In genomic region chr11:362642-363442, GRCh38 we compare ENCODE assay signal across 10 cellular contexts. TPM values are rescaled to one million over a fixed set of nuclear protein-coding genes. Genes with fewer than 3 reads are reported as not detected.
"Had no signal": no experiment of that assay in that cellular context is flagged by ENCODE, and none has a peak within 500 bp of the region (broad histone marks: within the 10 kb centered on the region; RNA-seq: fewer than 3 reads in every experiment).

No MANE protein-coding gene starts in this region.

- ATAC-seq: activated naive CD4-positive, alpha-beta T cell treated with anti-CD3 and anti-CD28 coated beads, Interleukin-2, amount 50 U/mL, for 72 hours; mucosa of descending colon; naive thymus-derived CD8-positive, alpha-beta T cell had no signal

- H3K27ac Mint-ChIP-seq: activated CD4-positive, alpha-beta memory T cell treated with anti-CD3 and anti-CD28 coated beads, Interleukin-2, amount 10 ng/mL, durations not matched to agents 7 days and 5 days; activated naive CD4-positive, alpha-beta T cell treated with anti-CD3 and anti-CD28 coated beads, Interleukin-2, amount 50 U/mL, for 72 hours; activated T-helper 1 cell treated with anti-CD3 and anti-CD28 coated beads, Interleukin-12 subunit alpha, Interleukin-12 subunit beta, Interleukin-2, Interleukin-4 antibody, amounts not matched to agents 30 ng/mL and 10 ng/mL and 1 ng/mL, durations not matched to agents 14 hours and 24 hours and 36 hours; type B pancreatic cell had no signal

- H3K27ac ChIP-seq: dorsolateral prefrontal cortex had no signal

- H3K4me3 ChIP-seq: dorsolateral prefrontal cortex, mucosa of descending colon had no signal

- H3K36me3 Mint-ChIP-seq: type B pancreatic cell had no signal

- H3K4me3 Mint-ChIP-seq: activated CD4-positive, alpha-beta memory T cell treated with anti-CD3 and anti-CD28 coated beads, Interleukin-2, amount 10 ng/mL, durations not matched to agents 7 days and 5 days; activated T-helper 1 cell treated with anti-CD3 and anti-CD28 coated beads, Interleukin-12 subunit alpha, Interleukin-12 subunit beta, Interleukin-2, Interleukin-4 antibody, amounts not matched to agents 30 ng/mL and 10 ng/mL and 1 ng/mL, durations not matched to agents 14 hours and 24 hours and 36 hours; naive thymus-derived CD8-positive, alpha-beta T cell; type B pancreatic cell had no signal

- DNase-seq: activated CD4-positive, alpha-beta memory T cell treated with anti-CD3 and anti-CD28 coated beads, Interleukin-2, amount 10 ng/mL, durations not matched to agents 7 days and 5 days; activated CD8-positive, alpha-beta memory T cell treated with anti-CD3 and anti-CD28 coated beads, Interleukin-2, amount 50 U/mL, for 48 hours; kidney glomerular epithelial cell; naive thymus-derived CD8-positive, alpha-beta T cell; stimulated activated CD4-positive, alpha-beta T cell treated with anti-CD3 and anti-CD28 coated beads, Interleukin-2, amount 100 ng/mL, for 48 hours had no signal

- H3K9me3 Mint-ChIP-seq: activated T-helper 1 cell treated with anti-CD3 and anti-CD28 coated beads, Interleukin-12 subunit alpha, Interleukin-12 subunit beta, Interleukin-2, Interleukin-4 antibody, amounts not matched to agents 30 ng/mL and 10 ng/mL and 1 ng/mL, durations not matched to agents 14 hours and 24 hours and 36 hours; type B pancreatic cell had no signal

RNA-seq across cellular contexts. Expression of gene PKP3, which starts 31.2 kb away (rescaled TPM):
- total RNA-seq: activated CD4-positive, alpha-beta memory T cell treated with anti-CD3 and anti-CD28 coated beads, Interleukin-2, amount 10 ng/mL, durations not matched to agents 7 days and 5 days; activated T-helper 1 cell treated with anti-CD3 and anti-CD28 coated beads, Interleukin-12 subunit alpha, Interleukin-12 subunit beta, Interleukin-2, Interleukin-4 antibody, amounts not matched to agents 30 ng/mL and 10 ng/mL and 1 ng/mL, durations not matched to agents 14 hours and 24 hours and 36 hours had no signal
